In genomic region chr10:6595499-6595898, GRCh38 we compare ENCODE assay signal across 28 cellular contexts. TPM values are rescaled to one million over a fixed set of nuclear protein-coding genes. Genes with fewer than 3 reads are reported as not detected.
A peak's percentile ranks its signal among the peaks of the same experiment; 100 is the strongest.
DNase-seq lines count a peak whose midpoint lies in the region; ATAC-seq and TF ChIP-seq lines count a peak whose summit lies in the region.
"Had no signal": no experiment of that assay in that cellular context is flagged by ENCODE, and none has a peak within 500 bp of the region (broad histone marks: within the 10 kb centered on the region; RNA-seq: fewer than 3 reads in every experiment).

No MANE protein-coding gene starts in this region.

- no peaks in the 10 kb centered on the region for H3K27me3 Mint-ChIP-seq in activated CD4-positive, alpha-beta T cell treated with anti-CD3 and anti-CD28 coated beads for 36 hours
- H3K27me3 Mint-ChIP-seq in CD4-positive, CD25-positive, alpha-beta regulatory T cell = no peaks in the 10 kb centered on the region
- H3K27me3 Mint-ChIP-seq in activated CD8-positive, alpha-beta T cell treated with anti-CD3 and anti-CD28 coated beads, Interleukin-2, amount 10 ng/mL, durations not matched to agents 7 days and 5 days (ENCODE audit: low read depth) = no peaks in the 10 kb centered on the region
- H3K27me3 Mint-ChIP-seq: natural killer cell treated with Interleukin-12 subunit alpha and Interleukin-12 subunit beta and Interleukin-15 and Interleukin-18, amount 100 ng/mL, for 72 hours had no signal

- TF ChIP-seq CTCF in GM20000 (IDR thresholded peaks at IDR 0.05; ENCODE audit: extremely low read depth, missing control alignments) = no peak

- H3K27ac Mint-ChIP-seq in activated CD4-positive, alpha-beta T cell treated with anti-CD3 and anti-CD28 coated beads for 36 hours = peak overlapping the region; percentile 85
- H3K27ac Mint-ChIP-seq in CD4-positive, CD25-positive, alpha-beta regulatory T cell = peak overlapping the region; percentile 88 to 99 (median 92)
- H3K27ac Mint-ChIP-seq in activated CD8-positive, alpha-beta T cell treated with anti-CD3 and anti-CD28 coated beads, Interleukin-2, amount 10 ng/mL, durations not matched to agents 7 days and 5 days = peak overlapping the region; percentile 73
- H3K27ac Mint-ChIP-seq: GM23338; HFFc6; immature natural killer cell; natural killer cell treated with Interleukin-12 subunit alpha and Interleukin-12 subunit beta and Interleukin-15 and Interleukin-18, amount 100 ng/mL, for 72 hours; type B pancreatic cell had no signal

- H3K4me3 Mint-ChIP-seq in activated CD4-positive, alpha-beta T cell treated with anti-CD3 and anti-CD28 coated beads for 36 hours = peak overlapping the region; percentile 46
- H3K4me3 Mint-ChIP-seq in CD4-positive, CD25-positive, alpha-beta regulatory T cell = peak overlapping the region in 3 of 4 donors; percentile 58 to 65 (median 65)
- peak overlapping the region; percentile 52 for H3K4me3 Mint-ChIP-seq in activated CD8-positive, alpha-beta T cell treated with anti-CD3 and anti-CD28 coated beads, Interleukin-2, amount 10 ng/mL, durations not matched to agents 7 days and 5 days
- H3K4me3 Mint-ChIP-seq: GM23338; HFFc6; immature natural killer cell; natural killer cell treated with Interleukin-12 subunit alpha and Interleukin-12 subunit beta and Interleukin-15 and Interleukin-18, amount 100 ng/mL, for 72 hours; type B pancreatic cell had no signal

- POLR2A ChIA-PET in activated CD4-positive, alpha-beta T cell treated with anti-CD3 and anti-CD28 coated beads for 36 hours (lab: Charles Lee) = no interaction called here
- POLR2A ChIA-PET in activated CD8-positive, alpha-beta T cell treated with anti-CD3 and anti-CD28 coated beads, Interleukin-2, amount 10 ng/mL, durations not matched to agents 7 days and 5 days (lab: Charles Lee) = interaction anchor here (5.8 to 13.6 kb wide), 2 partner anchors 9 to 15 kb away, joined by 30 to 239 read pairs; partner anchors contain the start of gene PRKCQ

- peaks cover 15% of the 10 kb centered on the region for H3K36me3 ChIP-seq in CD4-positive, CD25-positive, alpha-beta regulatory T cell (ENCODE audit: control insufficient read depth, insufficient read depth, low read length)
- H3K36me3 ChIP-seq: ascending aorta had no signal

- no peaks in the 10 kb centered on the region for H3K27me3 ChIP-seq in CD4-positive, CD25-positive, alpha-beta regulatory T cell (ENCODE audit: control insufficient read depth, insufficient read depth, low read length)
- H3K27me3 ChIP-seq: ascending aorta had no signal

- H3K4me3 ChIP-seq in CD4-positive, CD25-positive, alpha-beta regulatory T cell (ENCODE audit: low read depth, low read length) = peak overlapping the region; percentile 58
- H3K4me3 ChIP-seq: ascending aorta, GM23338 had no signal

- intact Hi-C loops in activated CD4-positive, alpha-beta T cell treated with anti-CD3 and anti-CD28 coated beads for 36 hours (cut with DNase I, micrococcal nuclease) = loop anchor here in 1 of 2 experiments (10.0 kb wide), 1 partner anchor 541 kb away; no protein-coding TSS in a partner anchor

- H3K9me3 Mint-ChIP-seq in activated CD4-positive, alpha-beta T cell treated with anti-CD3 and anti-CD28 coated beads for 36 hours (ENCODE audit: low read depth) = peaks cover 7% of the 10 kb centered on the region
- no peaks in the 10 kb centered on the region for H3K9me3 Mint-ChIP-seq in CD4-positive, CD25-positive, alpha-beta regulatory T cell
- H3K9me3 Mint-ChIP-seq in activated CD8-positive, alpha-beta T cell treated with anti-CD3 and anti-CD28 coated beads, Interleukin-2, amount 10 ng/mL, durations not matched to agents 7 days and 5 days (ENCODE audit: insufficient read depth) = peaks cover 6% of the 10 kb centered on the region
- H3K9me3 Mint-ChIP-seq: GM23338, HFFc6, immature natural killer cell, type B pancreatic cell had no signal

- peaks cover 58% of the 10 kb centered on the region for H3K4me1 ChIP-seq in CD4-positive, CD25-positive, alpha-beta regulatory T cell (ENCODE audit: control insufficient read depth, insufficient read depth, low read length, poor library complexity, severe bottlenecking)
- H3K4me1 ChIP-seq: ascending aorta had no signal

- peak overlapping the region; percentile 83 for H3K27ac ChIP-seq in CD4-positive, CD25-positive, alpha-beta regulatory T cell (ENCODE audit: insufficient read depth, low read length, poor library complexity, severe bottlenecking)
- H3K27ac ChIP-seq: ascending aorta, C4-2B had no signal

- no peak for ATAC-seq in activated CD4-positive, alpha-beta T cell treated with anti-CD3 and anti-CD28 coated beads for 36 hours
- ATAC-seq in CD4-positive, CD25-positive, alpha-beta regulatory T cell (ENCODE audit: low read depth in 2 of 2) = peak in 1 of 2 donors; percentile 26
- ATAC-seq in activated CD8-positive, alpha-beta T cell treated with anti-CD3 and anti-CD28 coated beads, Interleukin-2, amount 10 ng/mL, durations not matched to agents 7 days and 5 days = no peak
- ATAC-seq: GM23338; left colon; natural killer cell treated with Interleukin-12 subunit alpha and Interleukin-12 subunit beta and Interleukin-15 and Interleukin-18, amount 100 ng/mL, for 72 hours; Panc1 had no signal

- no peak for DNase-seq in activated CD4-positive, alpha-beta T cell treated with anti-CD3 and anti-CD28 coated beads for 36 hours
- no peak for DNase-seq in activated CD4-positive, alpha-beta T cell treated with anti-CD3 and anti-CD28 coated beads, Interleukin-2, amount 50 U/mL, for 4 hours
- DNase-seq in CD4-positive, CD25-positive, alpha-beta regulatory T cell = peak in 2 of 3 donors; percentile 34 to 57
- DNase-seq in activated CD8-positive, alpha-beta T cell treated with anti-CD3 and anti-CD28 coated beads, Interleukin-2, amount 10 ng/mL, durations not matched to agents 7 days and 5 days = no peak
- DNase-seq in globus pallidus (ENCODE audit: low spot score) = peak; percentile 44
- no peak for DNase-seq in foreskin melanocyte
- no peak for DNase-seq in GM20000 (ENCODE audit: low spot score)
- DNase-seq in NCI-H2029 treated with DMSO at 0.1 percent for 48 hours (lab: John Stamatoyannopoulos, UW) = no peak
- DNase-seq: activated CD4-positive, alpha-beta T cell treated with anti-CD3 and anti-CD28 coated beads, Interleukin-2, amount 50 U/mL, for 48 hours; HFFc6; immature natural killer cell; Kasumi-1; left colon; MV-4-11; NCI-H1436; NCI-H774; Right ventricle myocardium superior; stimulated activated CD4-positive, alpha-beta T cell treated with anti-CD3 and anti-CD28 coated beads, Interleukin-15, amount 100 ng/mL, for 24 hours; stimulated activated CD4-positive, alpha-beta T cell treated with anti-CD3 and anti-CD28 coated beads, Interleukin-4, amount 100 ng/mL, for 4 hours; substantia nigra; T1000 had no signal

- H3K4me1 Mint-ChIP-seq in activated CD4-positive, alpha-beta T cell treated with anti-CD3 and anti-CD28 coated beads for 36 hours = peaks cover 92% of the 10 kb centered on the region
- H3K4me1 Mint-ChIP-seq in CD4-positive, CD25-positive, alpha-beta regulatory T cell = peaks cover 56 to 94% (median 71%) of the 10 kb centered on the region in 4 donors
- H3K4me1 Mint-ChIP-seq in activated CD8-positive, alpha-beta T cell treated with anti-CD3 and anti-CD28 coated beads, Interleukin-2, amount 10 ng/mL, durations not matched to agents 7 days and 5 days (ENCODE audit: low read depth) = peaks cover 92% of the 10 kb centered on the region

- CTCF ChIA-PET in activated CD4-positive, alpha-beta T cell treated with anti-CD3 and anti-CD28 coated beads for 36 hours (lab: Charles Lee) = interaction anchor here (1.0 to 1.5 kb wide), 4 partner anchors 9 to 102 kb away, joined by 3 to 8 read pairs (median 4); no protein-coding TSS in a partner anchor
- CTCF ChIA-PET in activated CD8-positive, alpha-beta T cell treated with anti-CD3 and anti-CD28 coated beads, Interleukin-2, amount 10 ng/mL, durations not matched to agents 7 days and 5 days (lab: Charles Lee) = interaction anchor here (0.9 to 8.7 kb wide), 10 partner anchors 8 to 509 kb away, joined by 3 to 131 read pairs (median 4); partner anchors contain the start of gene PRKCQ

- H3K9me3 ChIP-seq in CD4-positive, CD25-positive, alpha-beta regulatory T cell (ENCODE audit: control insufficient read depth in 2 of 2, low read length in 2 of 2) = no peaks in the 10 kb centered on the region
- H3K9me3 ChIP-seq: ascending aorta had no signal

- peaks cover 34% of the 10 kb centered on the region for H3K36me3 Mint-ChIP-seq in activated CD4-positive, alpha-beta T cell treated with anti-CD3 and anti-CD28 coated beads for 36 hours (ENCODE audit: low read depth)
- peaks cover 41% of the 10 kb centered on the region for H3K36me3 Mint-ChIP-seq in CD4-positive, CD25-positive, alpha-beta regulatory T cell
- H3K36me3 Mint-ChIP-seq in activated CD8-positive, alpha-beta T cell treated with anti-CD3 and anti-CD28 coated beads, Interleukin-2, amount 10 ng/mL, durations not matched to agents 7 days and 5 days (ENCODE audit: low read depth) = peaks cover 73% of the 10 kb centered on the region
- H3K36me3 Mint-ChIP-seq: type B pancreatic cell had no signal

RNA-seq across cellular contexts. Expression of gene PRKCQ, which starts 15.4 kb away (rescaled TPM):
- 10 to 100 TPM; 32.9 to 39.0 TPM for total RNA-seq in activated CD4-positive, alpha-beta T cell treated with anti-CD3 and anti-CD28 coated beads for 36 hours
- 87.3 TPM for total RNA-seq in CD4-positive, CD25-positive, alpha-beta regulatory T cell
- polyA plus RNA-seq in CD4-positive, CD25-positive, alpha-beta regulatory T cell = 10 to 100 TPM; 62.4 to 70.3 (median 66.8) TPM
- 10 to 100 TPM; 60.1 to 60.9 TPM for total RNA-seq in activated CD8-positive, alpha-beta T cell treated with anti-CD3 and anti-CD28 coated beads, Interleukin-2, amount 10 ng/mL, durations not matched to agents 7 days and 5 days
- total RNA-seq: A172, ascending aorta, HFFc6 had no signal

Comparison
In these comparisons a context has a peak if more than half of its experiments do, and no peak if none do; other contexts are left out.
1. DNase-seq: peak in CD4-positive, CD25-positive, alpha-beta regulatory T cell (2 of 3) and globus pallidus (single experiment); none in activated CD4-positive, alpha-beta T cell treated with anti-CD3 and anti-CD28 coated beads for 36 hours (single experiment), activated CD4-positive, alpha-beta T cell treated with anti-CD3 and anti-CD28 coated beads, Interleukin-2, amount 50 U/mL, for 4 hours (0 of 2), activated CD8-positive, alpha-beta T cell treated with anti-CD3 and anti-CD28 coated beads, Interleukin-2, amount 10 ng/mL, durations not matched to agents 7 days and 5 days (single experiment), foreskin melanocyte (single experiment), GM20000 (single experiment) and NCI-H2029 treated with DMSO at 0.1 percent for 48 hours (single experiment).
2. Peak in every context shown above with its lines, with median percentiles within 50 percentile points of each other: H3K27ac Mint-ChIP-seq and H3K4me3 Mint-ChIP-seq.